14 cellular contexts compared by ENCODE assay signal in the genomic region with DNA sequence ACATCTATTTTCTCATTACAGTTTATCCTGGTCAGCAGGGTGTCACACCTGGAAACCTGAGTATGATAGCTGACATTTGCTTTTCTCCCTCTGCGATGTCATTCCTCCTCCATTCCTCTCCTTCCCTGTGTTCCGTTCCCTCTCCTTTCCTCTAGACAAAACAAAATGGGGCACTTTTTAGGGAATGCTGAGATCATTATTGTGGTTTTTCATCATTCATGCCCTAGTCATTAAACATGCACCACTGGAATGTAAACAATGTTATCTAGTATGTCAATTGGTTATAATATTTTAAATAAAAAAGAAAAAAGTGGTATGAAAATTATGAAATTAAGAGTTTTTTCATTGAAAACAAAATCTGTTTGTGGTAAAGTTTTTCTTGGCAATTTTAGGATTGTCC.
DNase-seq lines count a peak whose midpoint lies in the region; ATAC-seq, FAIRE-seq and TF ChIP-seq lines count a peak whose summit lies in the region.
"Had no signal": no experiment of that assay in that cellular context is flagged by ENCODE, and none has a peak within 500 bp of the region (broad histone marks: within the 10 kb centered on the region; RNA-seq: fewer than 3 reads in every experiment).

No MANE protein-coding gene starts in this region.

- DNase-seq in AG10803 (ENCODE audit: low read depth) (peak; percentile 80), LHCN-M2 (ENCODE audit: low read depth) (peak; percentile 80), chondrocyte (ENCODE audit: low spot score) (no peak), myocyte (ENCODE audit: low read depth) (peak; percentile 66), islet precursor cell (no peak), sigmoid colon (no peak), small intestine (no peak)
- DNase-seq: activated B cell treated with CpG ODN at 0.5 μM for 24 hours; activated naive CD4-positive, alpha-beta T cell treated with anti-CD3 and anti-CD28 coated beads, Interleukin-2, amount 50 U/mL, for 16 hours; DMS79 treated with DMSO at 0.1 percent for 48 hours; NCI-H1105 had no signal

- no peak for TF ChIP-seq EP300 in sigmoid colon (IDR thresholded peaks at IDR 0.05)

- H3K4me1 ChIP-seq in sigmoid colon, result no peaks in the 10 kb centered on the region
- H3K4me1 ChIP-seq in small intestine (ENCODE audit: control insufficient read depth in 2 of 2, insufficient read depth in 1 of 2, low read depth in 1 of 2, low read length in 1 of 2), result no peaks in the 10 kb centered on the region

- H3K4me3 ChIP-seq in AG10803 (ENCODE audit: low read length) (no peak overlapping the region), sigmoid colon (no peak overlapping the region), small intestine (ENCODE audit: low read depth in 1 of 2, low read length in 2 of 2) (no peak overlapping the region)

- H3K27ac ChIP-seq in sigmoid colon, result no peak overlapping the region
- H3K27ac ChIP-seq in small intestine (ENCODE audit: low read depth in 1 of 2, low read length in 1 of 2), result no peak overlapping the region

- H3K27me3 Mint-ChIP-seq in chondrocyte (ENCODE audit: low read depth), result no peaks in the 10 kb centered on the region
- H3K27me3 Mint-ChIP-seq: activated B cell treated with CpG ODN at 0.5 μM for 24 hours, IgD-negative memory B cell had no signal

- H3K36me3 Mint-ChIP-seq in chondrocyte (ENCODE audit: low read depth), result peaks cover 8% of the 10 kb centered on the region
- H3K36me3 Mint-ChIP-seq: IgD-negative memory B cell had no signal

- H3K9me3 ChIP-seq in sigmoid colon (no peaks in the 10 kb centered on the region), small intestine (ENCODE audit: control insufficient read depth, low read depth) (no peaks in the 10 kb centered on the region)

- H3K9me3 Mint-ChIP-seq in chondrocyte (ENCODE audit: low read depth), result no peaks in the 10 kb centered on the region
- H3K9me3 Mint-ChIP-seq: activated B cell treated with CpG ODN at 0.5 μM for 24 hours, IgD-negative memory B cell had no signal

- H3K27ac Mint-ChIP-seq in chondrocyte (ENCODE audit: unreplicated experiment), result peak overlapping the region; percentile 70
- H3K27ac Mint-ChIP-seq: activated B cell treated with CpG ODN at 0.5 μM for 24 hours, IgD-negative memory B cell had no signal

- intact Hi-C loops in sigmoid colon (cut with DNase I), result no loop called here

- H3K36me3 ChIP-seq in sigmoid colon, result peaks cover 0 to 35% (median 6%) of the 10 kb centered on the region in 4 donors
- peaks cover 0 to 2% of the 10 kb centered on the region in 2 donors for H3K36me3 ChIP-seq in small intestine (ENCODE audit: control insufficient read depth in 2 of 2, insufficient read depth in 2 of 2, low read length in 2 of 2)

- no peak for TF ChIP-seq CTCF in AG10803 (conservative IDR thresholded peaks at IDR 0.05; ENCODE audit: low read length)
- TF ChIP-seq CTCF in chondrocyte (IDR thresholded peaks at IDR 0.05), result no peak
- TF ChIP-seq CTCF in sigmoid colon (IDR thresholded peaks at IDR 0.05), result no peak

- FAIRE-seq in small intestine (lab: Jason Lieb, UNC), result no peak
- FAIRE-seq: GM19239 had no signal

- ATAC-seq in GM18498 (IDR thresholded peaks at IDR 0.05; ENCODE audit: unreplicated experiment), result no peak

- H3K27me3 ChIP-seq in sigmoid colon, result no peaks in the 10 kb centered on the region
- no peaks in the 10 kb centered on the region for H3K27me3 ChIP-seq in small intestine (ENCODE audit: control insufficient read depth in 2 of 2, insufficient read depth in 2 of 2, low read length in 2 of 2)

- no peak for TF ChIP-seq POLR2A in sigmoid colon (IDR thresholded peaks at IDR 0.05)

- H3K4me1 Mint-ChIP-seq in chondrocyte (ENCODE audit: low read depth), result peaks cover 11% of the 10 kb centered on the region
- H3K4me1 Mint-ChIP-seq: activated B cell treated with CpG ODN at 0.5 μM for 24 hours, IgD-negative memory B cell had no signal

- no peak overlapping the region for H3K4me3 Mint-ChIP-seq in chondrocyte (ENCODE audit: unreplicated experiment)
- H3K4me3 Mint-ChIP-seq: activated B cell treated with CpG ODN at 0.5 μM for 24 hours, IgD-negative memory B cell had no signal

- 90 to 96% methylated on average over 2 of the region's 2 CpGs for WGBS in sigmoid colon, 2 donors
- 80 to 95% (median 85%) methylated on average over 2 of the region's 2 CpGs for WGBS in small intestine, 3 donors

Comparison
In these comparisons a context has a peak if more than half of its experiments do, and no peak if none do; other contexts are left out.
1. DNase-seq: peak in AG10803 (single experiment), LHCN-M2 (single experiment) and myocyte (single experiment); none in chondrocyte (single experiment), islet precursor cell (single experiment), sigmoid colon (single experiment) and small intestine (single experiment).